Comparison of ENCODE assay signal across 34 cellular contexts in genomic region chr14:104868811-104869572, GRCh38. TPM values are rescaled to one million over a fixed set of nuclear protein-coding genes. Genes with fewer than 3 reads are reported as not detected.
"Had no signal": no experiment of that assay in that cellular context is flagged by ENCODE, and none has a peak within 500 bp of the region (broad histone marks: within the 10 kb centered on the region; RNA-seq: fewer than 3 reads in every experiment).

No MANE protein-coding gene starts in this region.

- H3K27ac Mint-ChIP-seq: activated CD4-positive, alpha-beta memory T cell treated with anti-CD3 and anti-CD28 coated beads for 36 hours; activated naive CD4-positive, alpha-beta T cell treated with anti-CD3 and anti-CD28 coated beads, Interleukin-2, amount 50 U/mL, for 72 hours; activated T-cell treated with anti-CD3 and anti-CD28 coated beads, Interleukin-2, amount 50 U/mL, for 24 hours; activated T-helper 17 cell treated with anti-CD3 and anti-CD28 coated beads, Interleukin-2, amount 50 U/mL, for 72 hours; natural killer cell treated with Interleukin-12 subunit alpha and Interleukin-12 subunit beta and Interleukin-15 and Interleukin-18, amount 100 ng/mL, for 72 hours; progenitor cell of endocrine pancreas; stimulated activated memory B cell treated with anti-CD40 and anti-IgM and Interleukin-4, amounts not matched to agents 10 μg/mL and 1 μg/mL and 100 μg/mL, for 72 hours; stimulated activated naive CD8-positive, alpha-beta T cell treated with anti-CD3 and anti-CD28 coated beads, Interleukin-15, amount 100 ng/mL, for 72 hours; T-helper 17 cell; type B pancreatic cell had no signal

- H3K4me3 Mint-ChIP-seq: activated CD4-positive, alpha-beta memory T cell treated with anti-CD3 and anti-CD28 coated beads for 36 hours; activated T-cell treated with anti-CD3 and anti-CD28 coated beads, Interleukin-2, amount 50 U/mL, for 24 hours; activated T-helper 17 cell treated with anti-CD3 and anti-CD28 coated beads, Interleukin-2, amount 50 U/mL, for 72 hours; natural killer cell treated with Interleukin-12 subunit alpha and Interleukin-12 subunit beta and Interleukin-15 and Interleukin-18, amount 100 ng/mL, for 72 hours; stimulated activated memory B cell treated with anti-CD40 and anti-IgM and Interleukin-4, amounts not matched to agents 10 μg/mL and 1 μg/mL and 100 μg/mL, for 72 hours; stimulated activated naive CD8-positive, alpha-beta T cell treated with anti-CD3 and anti-CD28 coated beads, Interleukin-15, amount 100 ng/mL, for 72 hours; T-helper 17 cell; type B pancreatic cell had no signal

- H3K27me3 ChIP-seq: adrenal gland, body of pancreas, dorsolateral prefrontal cortex, right lobe of liver, uterus had no signal

- H3K9me3 Mint-ChIP-seq: activated CD4-positive, alpha-beta memory T cell treated with anti-CD3 and anti-CD28 coated beads for 36 hours; activated naive CD4-positive, alpha-beta T cell treated with anti-CD3 and anti-CD28 coated beads, Interleukin-2, amount 50 U/mL, for 72 hours; activated T-cell treated with anti-CD3 and anti-CD28 coated beads, Interleukin-2, amount 50 U/mL, for 24 hours; activated T-helper 17 cell treated with anti-CD3 and anti-CD28 coated beads, Interleukin-2, amount 50 U/mL, for 72 hours; natural killer cell treated with Interleukin-12 subunit alpha and Interleukin-12 subunit beta and Interleukin-15 and Interleukin-18, amount 100 ng/mL, for 72 hours; stimulated activated memory B cell treated with anti-CD40 and anti-IgM and Interleukin-4, amounts not matched to agents 10 μg/mL and 1 μg/mL and 100 μg/mL, for 72 hours; stimulated activated naive CD8-positive, alpha-beta T cell treated with anti-CD3 and anti-CD28 coated beads, Interleukin-15, amount 100 ng/mL, for 72 hours; type B pancreatic cell had no signal

- H3K4me3 ChIP-seq: adrenal gland, body of pancreas, cardiac muscle cell, coronary artery, dorsolateral prefrontal cortex, right lobe of liver, uterus had no signal

- DNase-seq: activated CD4-positive, alpha-beta memory T cell treated with anti-CD3 and anti-CD28 coated beads for 36 hours; activated CD4-positive, alpha-beta T cell treated with anti-CD3 and anti-CD28 coated beads for 48 hours; activated CD8-positive, alpha-beta memory T cell treated with anti-CD3 and anti-CD28 coated beads, Interleukin-2, amount 50 U/mL, for 48 hours; activated naive CD4-positive, alpha-beta T cell; activated T-cell treated with anti-CD3 and anti-CD28 coated beads, Interleukin-2, amount 50 U/mL, for 24 hours; effector memory CD4-positive, alpha-beta T cell; left ventricle myocardium superior; mammary epithelial cell; small intestine; stimulated activated CD4-positive, alpha-beta T cell treated with anti-CD3 and anti-CD28 coated beads, Interleukin-1b, Interleukin-23, amount 100 ng/mL, for 48 hours; stimulated activated CD4-positive, alpha-beta T cell treated with anti-CD3 and anti-CD28 coated beads, Interleukin-4, amount 100 ng/mL, for 4 hours; stimulated activated CD8-positive, alpha-beta memory T cell treated with anti-CD3 and anti-CD28 coated beads, Interleukin-4, amount 100 ng/mL, for 48 hours; stimulated activated naive CD8-positive, alpha-beta T cell treated with anti-CD3 and anti-CD28 coated beads, Interleukin-15, amount 100 ng/mL, for 72 hours; substantia nigra; T-helper 17 cell; T1000; WERI-Rb-1 had no signal

- ATAC-seq: activated CD4-positive, CD25-positive, alpha-beta regulatory T cell treated with anti-CD3 and anti-CD28 coated beads, Interleukin-2, amount 50 U/mL, for 24 hours; activated naive CD4-positive, alpha-beta T cell treated with anti-CD3 and anti-CD28 coated beads, Interleukin-2, amount 50 U/mL, for 72 hours; activated T-helper 17 cell treated with anti-CD3 and anti-CD28 coated beads, Interleukin-2, amount 50 U/mL, for 72 hours; body of pancreas; left ventricle myocardium superior; natural killer cell treated with Interleukin-12 subunit alpha and Interleukin-12 subunit beta and Interleukin-15 and Interleukin-18, amount 100 ng/mL, for 72 hours; right lobe of liver; stimulated activated memory B cell treated with anti-CD40 and anti-IgM and Interleukin-4, amounts not matched to agents 10 μg/mL and 1 μg/mL and 100 μg/mL, for 72 hours; stimulated activated naive CD8-positive, alpha-beta T cell treated with anti-CD3 and anti-CD28 coated beads, Interleukin-15, amount 100 ng/mL, for 72 hours; T-helper 17 cell had no signal

- H3K36me3 ChIP-seq: adrenal gland, cardiac muscle cell, right lobe of liver, uterus had no signal

- H3K4me1 Mint-ChIP-seq: activated T-helper 17 cell treated with anti-CD3 and anti-CD28 coated beads, Interleukin-2, amount 50 U/mL, for 72 hours had no signal

- H3K36me3 Mint-ChIP-seq: activated CD4-positive, alpha-beta memory T cell treated with anti-CD3 and anti-CD28 coated beads for 36 hours; activated naive CD4-positive, alpha-beta T cell treated with anti-CD3 and anti-CD28 coated beads, Interleukin-2, amount 50 U/mL, for 72 hours; natural killer cell treated with Interleukin-12 subunit alpha and Interleukin-12 subunit beta and Interleukin-15 and Interleukin-18, amount 100 ng/mL, for 72 hours; stimulated activated memory B cell treated with anti-CD40 and anti-IgM and Interleukin-4, amounts not matched to agents 10 μg/mL and 1 μg/mL and 100 μg/mL, for 72 hours; type B pancreatic cell had no signal

- H3K27ac ChIP-seq: adrenal gland, body of pancreas, cardiac muscle cell, coronary artery, dorsolateral prefrontal cortex, right lobe of liver, uterus, WERI-Rb-1 had no signal

- H3K27me3 Mint-ChIP-seq: activated T-helper 17 cell treated with anti-CD3 and anti-CD28 coated beads, Interleukin-2, amount 50 U/mL, for 72 hours; progenitor cell of endocrine pancreas; T-helper 17 cell had no signal

- FAIRE-seq: frontal cortex, islet of Langerhans, small intestine had no signal

- H3K9me3 ChIP-seq: adrenal gland, body of pancreas, right lobe of liver, uterus had no signal

RNA-seq across cellular contexts. Expression of gene PLD4, which starts 55.7 kb away (rescaled TPM):
- total RNA-seq: activated CD4-positive, alpha-beta memory T cell treated with anti-CD3 and anti-CD28 coated beads for 36 hours; activated T-helper 17 cell treated with anti-CD3 and anti-CD28 coated beads, Interleukin-2, amount 50 U/mL, for 72 hours; body of pancreas; epithelial cell of proximal tubule; natural killer cell treated with Interleukin-12 subunit alpha and Interleukin-12 subunit beta and Interleukin-15 and Interleukin-18, amount 100 ng/mL, for 72 hours had no signal
